In genomic region chr13:112670118-112670517, GRCh38 we compare ENCODE assay signal across 12 cellular contexts. TPM values are rescaled to one million over a fixed set of nuclear protein-coding genes. Genes with fewer than 3 reads are reported as not detected.
DNase-seq lines count a peak whose midpoint lies in the region; ATAC-seq and TF ChIP-seq lines count a peak whose summit lies in the region.
"Had no signal": no experiment of that assay in that cellular context is flagged by ENCODE, and none has a peak within 500 bp of the region (broad histone marks: within the 10 kb centered on the region; RNA-seq: fewer than 3 reads in every experiment).

No MANE protein-coding gene starts in this region.

- H3K9me3 ChIP-seq in mucosa of descending colon: no peaks in the 10 kb centered on the region
- H3K9me3 ChIP-seq: neutrophil, uterus had no signal

- ATAC-seq in GM18505 (IDR thresholded peaks at IDR 0.05; ENCODE audit: unreplicated experiment) (peak; percentile 73), GM21619 (IDR thresholded peaks at IDR 0.05; ENCODE audit: unreplicated experiment) (peak; percentile 89), mucosa of descending colon (peak; percentile 14), HG03521 (IDR thresholded peaks at IDR 0.05; ENCODE audit: unreplicated experiment) (no peak)

- H3K4me3 ChIP-seq in mucosa of descending colon: no peak overlapping the region
- H3K4me3 ChIP-seq: uterus had no signal

- H3K36me3 ChIP-seq in mucosa of descending colon (ENCODE audit: low read depth): no peaks in the 10 kb centered on the region
- H3K36me3 ChIP-seq: neutrophil, uterus had no signal

- no peak for TF ChIP-seq CTCF in mucosa of descending colon (IDR thresholded peaks at IDR 0.05)

- DNase-seq in NCI-H69 (lab: John Stamatoyannopoulos, UW) (peak; percentile 69), mucosa of descending colon (no peak), SW 1271 (lab: John Stamatoyannopoulos, UW) (no peak), NCI-H187 treated with DMSO at 0.1 percent for 48 hours (lab: John Stamatoyannopoulos, UW) (no peak)
- DNase-seq in effector CD4-positive, alpha-beta T cell: no peak
- DNase-seq: DMS79, NCI-H446 had no signal

- intact Hi-C loops in mucosa of descending colon (cut with DNase I, micrococcal nuclease): no loop called here

- TF ChIP-seq POLR2A in GM18505 (IDR thresholded peaks at IDR 0.05; ENCODE audit: borderline replicate concordance, extremely low read depth, insufficient read depth, insufficient read length): no peak

- H3K4me1 ChIP-seq in mucosa of descending colon (ENCODE audit: low read depth): no peaks in the 10 kb centered on the region
- H3K4me1 ChIP-seq: uterus had no signal

RNA-seq across cellular contexts. Expression of gene ATP11A, which starts 19.7 kb away (rescaled TPM):
- total RNA-seq in mucosa of descending colon: 10 to 100 TPM; 15.5 to 28.7 (median 19.4) TPM
